Comparison of ENCODE assay signal across 27 cellular contexts in the genomic region with DNA sequence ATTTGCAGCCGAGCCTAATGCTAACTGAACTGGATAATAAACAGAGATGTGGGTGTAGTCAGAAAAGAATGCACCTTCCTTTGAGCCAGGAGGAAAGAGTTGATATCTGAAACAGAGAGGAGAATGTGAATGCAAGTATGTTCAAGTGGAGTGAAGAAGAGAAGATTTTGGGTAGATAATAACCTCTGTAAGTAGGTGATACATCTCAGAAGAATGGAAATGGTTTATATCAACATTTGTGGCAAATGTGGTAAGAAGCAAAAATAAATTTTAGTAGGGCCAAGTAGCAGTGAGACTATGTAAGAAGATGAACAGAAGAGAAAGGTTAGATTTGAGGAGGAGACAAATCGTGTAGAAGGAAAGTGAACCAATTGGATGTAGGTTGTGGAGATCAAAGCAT. TPM values are rescaled to one million over a fixed set of nuclear protein-coding genes. Genes with fewer than 3 reads are reported as not detected.
DNase-seq lines count a peak whose midpoint lies in the region; ATAC-seq and TF ChIP-seq lines count a peak whose summit lies in the region.
"Had no signal": no experiment of that assay in that cellular context is flagged by ENCODE, and none has a peak within 500 bp of the region (broad histone marks: within the 10 kb centered on the region; RNA-seq: fewer than 3 reads in every experiment).

No MANE protein-coding gene starts in this region.

- no peak for DNase-seq in activated naive CD8-positive, alpha-beta T cell treated with anti-CD3 and anti-CD28 coated beads, Interleukin-2, amount 50 U/mL, for 24 hours
- DNase-seq in HT-29 (ENCODE audit: low spot score) (peak; percentile 11), mesothelial cell of epicardium (ENCODE audit: low spot score in 2 of 2, unreplicated experiment in 2 of 2) (no peak), AML-193 (lab: John Stamatoyannopoulos, UW) (no peak), DMS53 (lab: John Stamatoyannopoulos, UW) (no peak), foreskin keratinocyte (no peak)
- DNase-seq: activated CD4-positive, alpha-beta T cell treated with anti-CD3 and anti-CD28 coated beads for 48 hours; amygdala; endodermal cell; gastrocnemius medialis; hippocampal formation; left lung; NCI-H1048; NCI-H187 treated with DMSO at 0.1 percent for 48 hours; NCI-H526; right lobe of liver; stimulated activated CD4-positive, alpha-beta T cell treated with anti-CD3 and anti-CD28 coated beads, Interleukin-4, amount 100 ng/mL, for 4 hours; stimulated activated naive CD4-positive, alpha-beta T cell treated with Interleukin-2 at 50 U/mL for 16 hours; T-helper 1 cell; testis had no signal

- H3K36me3 Mint-ChIP-seq in activated naive CD8-positive, alpha-beta T cell = peaks cover 11% of the 10 kb centered on the region
- H3K36me3 Mint-ChIP-seq in activated naive CD8-positive, alpha-beta T cell treated with anti-CD3 and anti-CD28 coated beads, Interleukin-2, amount 50 U/mL, for 24 hours (ENCODE audit: low read depth) = peaks cover 27% of the 10 kb centered on the region
- H3K36me3 Mint-ChIP-seq in mesothelial cell of epicardium = peaks cover 12% of the 10 kb centered on the region

- no peak overlapping the region for H3K27ac ChIP-seq in foreskin keratinocyte
- H3K27ac ChIP-seq: cardiac muscle cell, esophagus muscularis mucosa, left lung, parathyroid adenoma, testis, vagina had no signal

- peaks cover 12% of the 10 kb centered on the region for H3K4me1 ChIP-seq in foreskin keratinocyte
- H3K4me1 ChIP-seq: parathyroid adenoma had no signal

- H3K27me3 ChIP-seq in foreskin keratinocyte = no peaks in the 10 kb centered on the region
- H3K27me3 ChIP-seq: cardiac muscle cell, esophagus muscularis mucosa, gastrocnemius medialis, left lung, right lobe of liver, testis, vagina had no signal

- no peak for TF ChIP-seq CTCF in mesothelial cell of epicardium (IDR thresholded peaks at IDR 0.05; ENCODE audit: unreplicated experiment)
- no peak for TF ChIP-seq CTCF in foreskin keratinocyte (conservative IDR thresholded peaks at IDR 0.05)

- no peak for ATAC-seq in activated naive CD8-positive, alpha-beta T cell treated with anti-CD3 and anti-CD28 coated beads, Interleukin-2, amount 50 U/mL, for 24 hours
- ATAC-seq in foreskin keratinocyte = no peak
- ATAC-seq in HG02642 (IDR thresholded peaks at IDR 0.05; ENCODE audit: poor library complexity, unreplicated experiment) = no peak
- ATAC-seq: gastrocnemius medialis, HepG2, left lung, right lobe of liver had no signal

- H3K9me3 Mint-ChIP-seq in activated naive CD8-positive, alpha-beta T cell (ENCODE audit: low read depth) = no peaks in the 10 kb centered on the region
- H3K9me3 Mint-ChIP-seq in activated naive CD8-positive, alpha-beta T cell treated with anti-CD3 and anti-CD28 coated beads, Interleukin-2, amount 50 U/mL, for 24 hours = no peaks in the 10 kb centered on the region
- no peaks in the 10 kb centered on the region for H3K9me3 Mint-ChIP-seq in mesothelial cell of epicardium
- H3K9me3 Mint-ChIP-seq: endodermal cell had no signal

- no peaks in the 10 kb centered on the region for H3K27me3 Mint-ChIP-seq in activated naive CD8-positive, alpha-beta T cell
- H3K27me3 Mint-ChIP-seq in activated naive CD8-positive, alpha-beta T cell treated with anti-CD3 and anti-CD28 coated beads, Interleukin-2, amount 50 U/mL, for 24 hours = no peaks in the 10 kb centered on the region
- H3K27me3 Mint-ChIP-seq in mesothelial cell of epicardium (ENCODE audit: low read depth) = no peaks in the 10 kb centered on the region

- peaks cover 32% of the 10 kb centered on the region for H3K4me1 Mint-ChIP-seq in activated naive CD8-positive, alpha-beta T cell (ENCODE audit: low read depth)
- H3K4me1 Mint-ChIP-seq in activated naive CD8-positive, alpha-beta T cell treated with anti-CD3 and anti-CD28 coated beads, Interleukin-2, amount 50 U/mL, for 24 hours = peaks cover 36% of the 10 kb centered on the region
- peaks cover 28% of the 10 kb centered on the region for H3K4me1 Mint-ChIP-seq in mesothelial cell of epicardium

- H3K4me3 Mint-ChIP-seq in activated naive CD8-positive, alpha-beta T cell = no peak overlapping the region
- H3K4me3 Mint-ChIP-seq in activated naive CD8-positive, alpha-beta T cell treated with anti-CD3 and anti-CD28 coated beads, Interleukin-2, amount 50 U/mL, for 24 hours = no peak overlapping the region
- H3K4me3 Mint-ChIP-seq in mesothelial cell of epicardium = no peak overlapping the region
- H3K4me3 Mint-ChIP-seq: endodermal cell had no signal

- peak overlapping the region; percentile 35 for H3K27ac Mint-ChIP-seq in activated naive CD8-positive, alpha-beta T cell
- no peak overlapping the region for H3K27ac Mint-ChIP-seq in activated naive CD8-positive, alpha-beta T cell treated with anti-CD3 and anti-CD28 coated beads, Interleukin-2, amount 50 U/mL, for 24 hours
- peak overlapping the region; percentile 28 for H3K27ac Mint-ChIP-seq in mesothelial cell of epicardium
- H3K27ac Mint-ChIP-seq: endodermal cell had no signal

RNA-seq across cellular contexts. Expression of gene DNTTIP2, which starts 1.7 kb away (rescaled TPM):
- total RNA-seq in HT-29 (2014; rRNA removed; shearing (Covaris generic)) = 15.1 and 15.4 TPM in 2 replicates
- 46.4 to 49.6 TPM (median 47.4 TPM) in 3 replicates for total RNA-seq in mesothelial cell of epicardium
- total RNA-seq in foreskin keratinocyte = 67.4 and 74.0 TPM in 2 replicates
- 64.9 and 70.3 TPM in 2 replicates for polyA plus RNA-seq in foreskin keratinocyte

RNA-seq across cellular contexts. Expression of gene GCLM, which starts 28.5 kb away (rescaled TPM):
- total RNA-seq in HT-29 (2014; rRNA removed; shearing (Covaris generic)) = 6.7 and 7.9 TPM in 2 replicates
- total RNA-seq in mesothelial cell of epicardium = 8.7 to 9.0 TPM (median 8.9 TPM) in 3 replicates
- 19.6 and 20.3 TPM in 2 replicates for total RNA-seq in foreskin keratinocyte
- 11.3 and 12.6 TPM in 2 replicates for polyA plus RNA-seq in foreskin keratinocyte
